Comparison of ENCODE assay signal across 7 cellular contexts in the genomic region with DNA sequence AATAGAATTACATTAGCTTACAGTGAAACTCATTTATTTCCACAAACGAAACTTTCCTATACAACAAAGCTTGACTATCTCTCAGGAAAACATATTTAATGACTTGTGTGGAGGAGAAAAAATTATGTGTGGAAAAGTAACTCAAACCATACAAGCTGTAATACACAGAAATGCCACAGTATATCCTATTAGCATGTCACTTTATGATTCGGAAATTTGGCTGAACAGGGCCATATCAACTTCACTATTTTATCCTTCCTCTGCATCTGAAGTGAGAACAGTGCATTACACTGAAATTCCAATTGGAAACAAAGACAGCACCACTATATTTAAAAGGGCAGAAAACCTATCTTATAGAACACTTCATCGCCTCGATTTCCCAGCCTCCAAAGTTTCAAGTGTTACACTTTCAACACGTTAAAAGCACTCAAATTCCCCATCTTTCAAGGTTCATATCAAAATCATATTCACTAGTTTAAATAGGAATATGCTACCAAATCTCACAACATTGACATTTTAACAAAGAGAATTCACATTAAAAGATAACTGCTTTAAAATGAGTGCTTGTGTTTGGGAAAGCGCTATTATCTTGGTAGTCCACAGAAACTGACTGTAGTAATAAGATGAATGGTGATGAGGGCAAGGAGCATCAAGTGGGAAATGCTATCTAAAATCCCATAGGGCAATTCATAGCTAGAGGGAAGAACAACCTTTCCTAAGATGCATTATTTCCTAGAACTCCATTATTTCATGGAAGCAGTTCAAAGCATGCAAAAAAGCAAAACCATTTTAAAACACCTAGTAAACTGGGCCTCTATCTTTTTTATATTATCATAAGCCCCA. TPM values are rescaled to one million over a fixed set of nuclear protein-coding genes. Genes with fewer than 3 reads are reported as not detected.
DNase-seq lines count a peak whose midpoint lies in the region; FAIRE-seq and TF ChIP-seq lines count a peak whose summit lies in the region.

No MANE protein-coding gene starts in this region.

- CTCF ChIA-PET in GM10248 (lab: Yijun Ruan, JAX) = interaction anchor here (1.6 kb wide), 1 partner anchor 222 kb away, joined by 8 read pairs; a partner anchor contains a TSS

- peak; percentile 67 for FAIRE-seq in GM12892 (lab: Jason Lieb, UNC)

- H3K27ac ChIP-seq in caudate nucleus (ENCODE audit: low read depth, low read length) = peak overlapping the region; percentile 97

- POLR2A ChIA-PET in GM10248 (lab: Yijun Ruan, JAX) = no interaction called here

- no peak for TF ChIP-seq POLR2A in GM12892 (IDR thresholded peaks at IDR 0.05; ENCODE audit: low read depth, low read length)

- TF ChIP-seq CTCF in GM10248 (IDR thresholded peaks at IDR 0.05; ENCODE audit: control extremely low read depth, extremely low read depth, low read depth, missing control alignments) = no peak

- DNase-seq in GM12892 (ENCODE audit: insufficient read length) (no peak), NCI-H345 treated with DMSO at 0.1 percent for 48 hours (lab: John Stamatoyannopoulos, UW; ENCODE audit: unreplicated experiment) (peak; percentile 32), caudate nucleus (lab: John Stamatoyannopoulos, UW) (peak in 1 of 61 donors; percentile 8), myocyte (ENCODE audit: low read depth) (peak; percentile 28), NCI-H2081 treated with DMSO at 0.1 percent for 48 hours (lab: John Stamatoyannopoulos, UW) (no peak), NOMO-1 treated with dmso at 0.1 percent for 144 hours (lab: John Stamatoyannopoulos, UW; ENCODE audit: unreplicated experiment) (no peak), GM10248 (ENCODE audit: extremely low spot score) (no peak)

RNA-seq across cellular contexts. Expression of gene REV3L, which starts 1.8 kb away (rescaled TPM):
- 16.6 TPM for polyA plus RNA-seq in GM12892 (2012; ENCODE audit: missing spikeins)
- 48.7 and 71.2 TPM in 2 replicates for total RNA-seq in myocyte
- polyA plus RNA-seq in myocyte (2012) = 7.8 TPM

Comparison
In these comparisons a context has a peak if more than half of its experiments do, and no peak if none do; other contexts are left out.
1. DNase-seq: peak in NCI-H345 treated with DMSO at 0.1 percent for 48 hours (single experiment) and myocyte (single experiment); none in GM12892 (single experiment), NCI-H2081 treated with DMSO at 0.1 percent for 48 hours (single experiment), NOMO-1 treated with dmso at 0.1 percent for 144 hours (single experiment) and GM10248 (single experiment).